ENCODE assay signal across 1 cellular context in genomic region chr19:492091-492531, GRCh38.
A peak's percentile ranks its signal among the peaks of the same experiment; 100 is the strongest.
TF ChIP-seq lines count a peak whose summit lies in the region.

No MANE protein-coding gene starts in this region.

TF ChIP-seq in K562, 482 proteins besides CTCF, POLR2A, EP300 and RAD21:
- no peak for TF ChIP-seq THAP7 (CRISPR knock-in tag; IDR thresholded peaks at IDR 0.05)
- TF ChIP-seq ZNF740 (CRISPR knock-in tag; IDR thresholded peaks at IDR 0.05), result no peak
- 0 out of 4 replicates have a peak, but pooled peaks of 1 of the 2 experiments have one; percentile 49 for TF ChIP-seq ZNF740 (tag; IDR thresholded peaks at IDR 0.05)
- TF ChIP-seq VEZF1 (CRISPR knock-in tag; IDR thresholded peaks at IDR 0.05), result peak; percentile 95
- no peak for TF ChIP-seq SRSF1 (IDR thresholded peaks at IDR 0.05; ENCODE audit: low read depth, low read length)
- no peak for TF ChIP-seq USF2 (CRISPR knock-in tag; IDR thresholded peaks at IDR 0.05)
- TF ChIP-seq MTA3 (IDR thresholded peaks at IDR 0.05; ENCODE audit: borderline replicate concordance), result no peak
- TF ChIP-seq CBX5 (IDR thresholded peaks at IDR 0.05; ENCODE audit: borderline replicate concordance, low read depth), result no peak
- TF ChIP-seq LARP7 (IDR thresholded peaks at IDR 0.05), result no peak
- TF ChIP-seq POU5F1 (IDR thresholded peaks at IDR 0.05; ENCODE audit: borderline replicate concordance, low read depth, low read length, partially characterized antibody), result no peak
- TF ChIP-seq GTF2B (IDR thresholded peaks at IDR 0.05; ENCODE audit: extremely low read depth, insufficient read length), result no peak
- TF ChIP-seq ZNF644 (tag; IDR thresholded peaks at IDR 0.05; ENCODE audit: low read depth), result no peak
- TF ChIP-seq SETDB1 (IDR thresholded peaks at IDR 0.05; ENCODE audit: low read length), result no peak
- TF ChIP-seq POLR3A (IDR thresholded peaks at IDR 0.05; ENCODE audit: borderline replicate concordance, extremely low read depth, insufficient read depth, insufficient read length), result no peak
- no peak for TF ChIP-seq ZNF224 (CRISPR knock-in tag; IDR thresholded peaks at IDR 0.05)
